ENCODE assay signal across 27 cellular contexts in genomic region chr15:90970274-90970673, GRCh38.
"Had no signal": no experiment of that assay in that cellular context is flagged by ENCODE, and none has a peak within 500 bp of the region (broad histone marks: within the 10 kb centered on the region; RNA-seq: fewer than 3 reads in every experiment).

No MANE protein-coding gene starts in this region.

- H3K27me3 Mint-ChIP-seq: activated CD4-positive, alpha-beta memory T cell treated with anti-CD3 and anti-CD28 coated beads, Interleukin-2, amount 10 ng/mL, durations not matched to agents 7 days and 5 days; activated CD4-positive, alpha-beta T cell treated with anti-CD3 and anti-CD28 coated beads, Interleukin-2, amount 10 ng/mL, durations not matched to agents 7 days and 5 days; naive thymus-derived CD8-positive, alpha-beta T cell; T-helper 17 cell had no signal

- H3K4me1 Mint-ChIP-seq: activated CD4-positive, alpha-beta memory T cell treated with anti-CD3 and anti-CD28 coated beads, Interleukin-2, amount 10 ng/mL, durations not matched to agents 7 days and 5 days; activated CD4-positive, alpha-beta T cell treated with anti-CD3 and anti-CD28 coated beads, Interleukin-2, amount 10 ng/mL, durations not matched to agents 7 days and 5 days; naive thymus-derived CD8-positive, alpha-beta T cell; neural progenitor cell had no signal

- H3K4me3 Mint-ChIP-seq: activated CD4-positive, alpha-beta memory T cell treated with anti-CD3 and anti-CD28 coated beads, Interleukin-2, amount 10 ng/mL, durations not matched to agents 7 days and 5 days; activated CD4-positive, alpha-beta T cell treated with anti-CD3 and anti-CD28 coated beads, Interleukin-2, amount 10 ng/mL, durations not matched to agents 7 days and 5 days; activated T-cell treated with anti-CD3 and anti-CD28 coated beads, Interleukin-2, amount 50 U/mL, for 4 hours; naive thymus-derived CD8-positive, alpha-beta T cell; neural progenitor cell; T-helper 17 cell had no signal

- DNase-seq: activated CD4-positive, alpha-beta memory T cell treated with anti-CD3 and anti-CD28 coated beads, Interleukin-2, amount 10 ng/mL, durations not matched to agents 7 days and 5 days; activated CD4-positive, alpha-beta T cell treated with anti-CD3 and anti-CD28 coated beads, Interleukin-2, amount 10 ng/mL, durations not matched to agents 7 days and 5 days; activated CD4-positive, CD25-positive, alpha-beta regulatory T cell treated with anti-CD3 and anti-CD28 coated beads, Interleukin-2, amount 50 U/mL, for 72 hours; activated naive CD4-positive, alpha-beta T cell; activated T-cell treated with anti-CD3 and anti-CD28 coated beads, Interleukin-2, amount 50 U/mL, for 4 hours; adrenal gland; aorta; body of pancreas; dorsolateral prefrontal cortex; effector memory CD4-positive, alpha-beta T cell; left lung; lower lobe of right lung; mesenchymal stem cell; naive thymus-derived CD8-positive, alpha-beta T cell; occipital lobe; psoas muscle; sigmoid colon; small intestine; stimulated activated CD4-positive, alpha-beta T cell treated with anti-CD3 and anti-CD28 coated beads, Interleukin-1b, Interleukin-23, amount 100 ng/mL, for 48 hours; stimulated activated naive CD4-positive, alpha-beta T cell; T-helper 17 cell; T1000; tibial artery; upper lobe of right lung; WERI-Rb-1 had no signal

- ATAC-seq: activated naive CD4-positive, alpha-beta T cell treated with anti-CD3 and anti-CD28 coated beads, Interleukin-2, amount 50 U/mL, for 72 hours; activated T-cell treated with anti-CD3 and anti-CD28 coated beads, Interleukin-2, amount 50 U/mL, for 4 hours; body of pancreas; left lung; lower lobe of right lung; naive thymus-derived CD8-positive, alpha-beta T cell; psoas muscle; T-helper 17 cell; upper lobe of right lung had no signal

- H3K9me3 Mint-ChIP-seq: activated CD4-positive, alpha-beta memory T cell treated with anti-CD3 and anti-CD28 coated beads, Interleukin-2, amount 10 ng/mL, durations not matched to agents 7 days and 5 days; activated CD4-positive, alpha-beta T cell treated with anti-CD3 and anti-CD28 coated beads, Interleukin-2, amount 10 ng/mL, durations not matched to agents 7 days and 5 days; activated naive CD4-positive, alpha-beta T cell treated with anti-CD3 and anti-CD28 coated beads, Interleukin-2, amount 50 U/mL, for 72 hours; activated T-cell treated with anti-CD3 and anti-CD28 coated beads, Interleukin-2, amount 50 U/mL, for 4 hours; naive thymus-derived CD8-positive, alpha-beta T cell; neural progenitor cell had no signal

- H3K27ac Mint-ChIP-seq: activated CD4-positive, alpha-beta memory T cell treated with anti-CD3 and anti-CD28 coated beads, Interleukin-2, amount 10 ng/mL, durations not matched to agents 7 days and 5 days; activated CD4-positive, alpha-beta T cell treated with anti-CD3 and anti-CD28 coated beads, Interleukin-2, amount 10 ng/mL, durations not matched to agents 7 days and 5 days; naive thymus-derived CD8-positive, alpha-beta T cell; neural progenitor cell; T-helper 17 cell had no signal
